In the genomic region with DNA sequence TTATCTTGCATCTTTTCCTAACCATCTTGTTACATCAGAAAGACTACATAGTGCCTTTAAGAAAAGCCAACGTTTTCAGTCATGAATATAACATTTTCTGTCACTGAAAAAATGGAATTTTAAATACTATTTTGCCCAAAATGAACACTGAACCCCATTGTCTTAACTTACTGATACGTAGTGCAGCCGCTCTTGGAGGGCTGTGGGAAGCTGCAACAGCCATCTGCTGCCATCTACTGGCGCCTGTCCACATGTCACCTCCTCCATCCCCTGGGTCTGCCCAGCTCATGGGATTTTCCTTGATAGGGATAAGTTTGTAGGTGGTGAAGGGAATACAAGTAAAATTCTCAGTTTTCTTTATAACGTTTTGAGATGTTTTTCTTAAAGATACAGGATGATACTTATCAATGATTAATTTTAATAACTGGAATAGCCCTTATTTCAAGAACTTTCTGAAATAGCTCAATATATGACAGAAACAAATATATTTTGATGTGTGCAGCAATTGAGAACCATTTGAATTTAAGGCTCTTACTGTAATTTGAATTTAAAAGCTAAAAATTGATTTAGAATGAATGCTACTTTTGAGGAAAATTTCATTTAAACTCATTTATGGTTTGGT, we compare ENCODE assay signal across 8 cellular contexts.
A peak's percentile ranks its signal among the peaks of the same experiment; 100 is the strongest.
DNase-seq lines count a peak whose midpoint lies in the region; ATAC-seq and TF ChIP-seq lines count a peak whose summit lies in the region.

No MANE protein-coding gene starts in this region.

- H3K9me3 ChIP-seq in SK-N-SH (no peaks in the 10 kb centered on the region), aorta (ENCODE audit: control insufficient read depth, low read length) (no peaks in the 10 kb centered on the region)

- H3K4me1 Mint-ChIP-seq in activated naive CD4-positive, alpha-beta T cell treated with anti-CD3 and anti-CD28 coated beads, Interleukin-2, amount 10 ng/mL, durations not matched to agents 7 days and 5 days = peaks cover 18% of the 10 kb centered on the region
- peaks cover 71% of the 10 kb centered on the region for H3K4me1 Mint-ChIP-seq in glutamatergic neuron (ENCODE audit: low read depth, unreplicated experiment)
- peaks cover 22% of the 10 kb centered on the region for H3K4me1 Mint-ChIP-seq in progenitor cell of endocrine pancreas (ENCODE audit: low read depth)

- H3K79me2 ChIP-seq in SK-N-SH (ENCODE audit: insufficient read depth) = no peaks in the 10 kb centered on the region

- no peak overlapping the region for H2AFZ ChIP-seq in SK-N-SH (ENCODE audit: low read depth)

- H3K4me2 ChIP-seq in SK-N-SH = no peak overlapping the region

- H3F3A ChIP-seq in SK-N-SH (replicated peaks; ENCODE audit: insufficient read depth) = no peaks in the 10 kb centered on the region

- H3K27me3 ChIP-seq in SK-N-SH (ENCODE audit: insufficient read depth) (no peaks in the 10 kb centered on the region), aorta (ENCODE audit: control insufficient read depth in 1 of 2, insufficient read depth in 2 of 2, low read length in 1 of 2) (no peaks in the 10 kb centered on the region)

- H3K27ac Mint-ChIP-seq in activated naive CD4-positive, alpha-beta T cell treated with anti-CD3 and anti-CD28 coated beads, Interleukin-2, amount 10 ng/mL, durations not matched to agents 7 days and 5 days = no peak overlapping the region
- peak overlapping the region; percentile 70 for H3K27ac Mint-ChIP-seq in glutamatergic neuron (ENCODE audit: unreplicated experiment)
- H3K27ac Mint-ChIP-seq in progenitor cell of endocrine pancreas = no peak overlapping the region

- no peak for TF ChIP-seq EP300 in SK-N-SH (IDR thresholded peaks at IDR 0.05; ENCODE audit: borderline replicate concordance in 1 of 2, low read depth in 1 of 2, low read length in 1 of 2)

- no peaks in the 10 kb centered on the region for H3K36me3 Mint-ChIP-seq in activated naive CD4-positive, alpha-beta T cell treated with anti-CD3 and anti-CD28 coated beads, Interleukin-2, amount 10 ng/mL, durations not matched to agents 7 days and 5 days
- no peaks in the 10 kb centered on the region for H3K36me3 Mint-ChIP-seq in glutamatergic neuron (ENCODE audit: unreplicated experiment)
- H3K36me3 Mint-ChIP-seq in progenitor cell of endocrine pancreas (ENCODE audit: insufficient read depth) = peaks cover 4% of the 10 kb centered on the region

- CTCF ChIA-PET in SK-N-SH (lab: Yijun Ruan, JAX) = interaction anchor here (0.5 to 9.2 kb wide), 41 partner anchors 7 to 857 kb away, joined by 3 to 107 read pairs (median 4); partner anchors contain the start of gene ZIC2
- CTCF ChIA-PET in activated naive CD4-positive, alpha-beta T cell treated with anti-CD3 and anti-CD28 coated beads, Interleukin-2, amount 10 ng/mL, durations not matched to agents 7 days and 5 days (lab: Charles Lee) = interaction anchor here (0.6 to 3.8 kb wide), 28 partner anchors 8 to 861 kb away, joined by 3 to 21 read pairs (median 4); no protein-coding TSS in a partner anchor

- TF ChIP-seq CTCF in GM12864 (IDR thresholded peaks at IDR 0.05; ENCODE audit: low read depth, low read length, missing control alignments) (peak; percentile 87), NB4 (IDR thresholded peaks at IDR 0.05; ENCODE audit: low read depth, low read length) (peak; percentile 91), SK-N-SH (IDR thresholded peaks at IDR 0.05) (peak; percentile 99), glutamatergic neuron (IDR thresholded peaks at IDR 0.05; ENCODE audit: partially characterized antibody, unreplicated experiment) (peak; percentile 72), progenitor cell of endocrine pancreas (IDR thresholded peaks at IDR 0.05; ENCODE audit: unreplicated experiment) (peak; percentile 98)

- POLR2A ChIA-PET in SK-N-SH (lab: Yijun Ruan, JAX) = no interaction called here

- no peak overlapping the region for H3K9ac ChIP-seq in SK-N-SH

- no peak overlapping the region for H3K4me3 Mint-ChIP-seq in activated naive CD4-positive, alpha-beta T cell treated with anti-CD3 and anti-CD28 coated beads, Interleukin-2, amount 10 ng/mL, durations not matched to agents 7 days and 5 days
- no peak overlapping the region for H3K4me3 Mint-ChIP-seq in glutamatergic neuron (ENCODE audit: unreplicated experiment)
- no peak overlapping the region for H3K4me3 Mint-ChIP-seq in progenitor cell of endocrine pancreas (ENCODE audit: low read depth)

- H3K27me3 Mint-ChIP-seq in activated naive CD4-positive, alpha-beta T cell treated with anti-CD3 and anti-CD28 coated beads, Interleukin-2, amount 10 ng/mL, durations not matched to agents 7 days and 5 days = no peaks in the 10 kb centered on the region
- H3K27me3 Mint-ChIP-seq in glutamatergic neuron (ENCODE audit: unreplicated experiment) (peaks cover 2% of the 10 kb centered on the region), progenitor cell of endocrine pancreas (no peaks in the 10 kb centered on the region)

- WGBS in SK-N-SH (ENCODE audit: low lambda C conversion rate) = 10% methylated on average over 5 of the region's 5 CpGs
- 2% methylated on average over 5 of the region's 5 CpGs for WGBS in aorta, 2 donors

- ATAC-seq in HG02571 (IDR thresholded peaks at IDR 0.05; ENCODE audit: unreplicated experiment) (peak; percentile 95), aorta (ENCODE audit: low FRiP score) (peak; percentile 94)

- TF ChIP-seq POLR2A in NB4 (IDR thresholded peaks at IDR 0.05; ENCODE audit: extremely low read depth, insufficient read length) = no peak

- H3K4me3 ChIP-seq in GM12864 (ENCODE audit: low read depth, low read length) (no peak overlapping the region), NB4 (ENCODE audit: low read depth, low read length) (no peak overlapping the region), SK-N-SH (ENCODE audit: low read depth in 2 of 2, low read length in 1 of 2) (no peak overlapping the region; a peak in 1 of 4 replicates), aorta (ENCODE audit: low read length in 2 of 2) (no peak overlapping the region)

- no peaks in the 10 kb centered on the region for H3K9me2 ChIP-seq in SK-N-SH

- peak; percentile 99 for TF ChIP-seq RAD21 in SK-N-SH (IDR thresholded peaks at IDR 0.05; ENCODE audit: low read length)

- peaks cover 2 to 5% of the 10 kb centered on the region in 2 experiments for H3K36me3 ChIP-seq in SK-N-SH (replicated peaks in 1 of 2; ENCODE audit: control insufficient read depth in 1 of 2, insufficient read depth in 2 of 2, low read length in 1 of 2)
- H3K36me3 ChIP-seq in aorta (ENCODE audit: control insufficient read depth in 1 of 2, insufficient read depth in 2 of 2, low read length in 1 of 2) = no peaks in the 10 kb centered on the region

- H3K9me3 Mint-ChIP-seq in activated naive CD4-positive, alpha-beta T cell treated with anti-CD3 and anti-CD28 coated beads, Interleukin-2, amount 10 ng/mL, durations not matched to agents 7 days and 5 days = no peaks in the 10 kb centered on the region
- H3K9me3 Mint-ChIP-seq in glutamatergic neuron (ENCODE audit: unreplicated experiment) = peaks cover 4% of the 10 kb centered on the region
- no peaks in the 10 kb centered on the region for H3K9me3 Mint-ChIP-seq in progenitor cell of endocrine pancreas (ENCODE audit: low read depth)

- no peak overlapping the region for H3K27ac ChIP-seq in SK-N-SH (ENCODE audit: low read depth in 2 of 2, low read length in 1 of 2)
- no peak overlapping the region for H3K27ac ChIP-seq in aorta (ENCODE audit: low read depth in 1 of 2, low read length in 2 of 2)

- H3K4me1 ChIP-seq in SK-N-SH (ENCODE audit: control insufficient read depth in 1 of 2, insufficient read depth in 2 of 2, low read depth in 1 of 2, low read length in 1 of 2) (peaks cover 14 to 19% of the 10 kb centered on the region in 2 experiments; a peak in 3 of 4 replicates), aorta (ENCODE audit: control insufficient read depth in 1 of 2, insufficient read depth in 2 of 2, low read length in 2 of 2) (no peaks in the 10 kb centered on the region)

- intact Hi-C loops in aorta (cut with DNase I) = loop anchor here (2.0 to 10.0 kb wide), 4 partner anchors 598 to 860 kb away; no protein-coding TSS in a partner anchor

- no peaks in the 10 kb centered on the region for H4K20me1 ChIP-seq in SK-N-SH (ENCODE audit: insufficient read depth)

- DNase-seq in GM12864 (ENCODE audit: low read depth) (no peak), NB4 (ENCODE audit: low read depth) (peak; percentile 80), SK-N-SH (peak; percentile 92), glutamatergic neuron (peak; percentile 87), progenitor cell of endocrine pancreas (ENCODE audit: low spot score, unreplicated experiment) (peak; percentile 66), aorta (peak; percentile 81 to 91)
- peak; percentile 83 for DNase-seq in activated naive CD4-positive, alpha-beta T cell treated with anti-CD3 and anti-CD28 coated beads, Interleukin-2, amount 10 ng/mL, durations not matched to agents 7 days and 5 days

TF ChIP-seq in SK-N-SH, 30 proteins besides CTCF, POLR2A, EP300 and RAD21:
- TF ChIP-seq SMC3 (IDR thresholded peaks at IDR 0.05; ENCODE audit: low read depth, low read length) (peak; percentile 84), MXI1 (IDR thresholded peaks at IDR 0.05; ENCODE audit: low read depth, low read length) (no peak)
